ENCODE assay signal across 11 cellular contexts in genomic region chr2:231715988-231716616, GRCh38. TPM values are rescaled to one million over a fixed set of nuclear protein-coding genes. Genes with fewer than 3 reads are reported as not detected.
A peak's percentile ranks its signal among the peaks of the same experiment; 100 is the strongest.
DNase-seq lines count a peak whose midpoint lies in the region; ATAC-seq lines count a peak whose summit lies in the region.
"Had no signal": no experiment of that assay in that cellular context is flagged by ENCODE, and none has a peak within 500 bp of the region (broad histone marks: within the 10 kb centered on the region; RNA-seq: fewer than 3 reads in every experiment).

No MANE protein-coding gene starts in this region.

- no peaks in the 10 kb centered on the region for H3K9me3 ChIP-seq in BLaER1

- no peaks in the 10 kb centered on the region for H3K9me3 Mint-ChIP-seq in activated naive CD8-positive, alpha-beta T cell treated with anti-CD3 and anti-CD28 coated beads, Interleukin-2, amount 50 U/mL, for 24 hours

- H3K27me3 Mint-ChIP-seq in activated naive CD8-positive, alpha-beta T cell treated with anti-CD3 and anti-CD28 coated beads, Interleukin-2, amount 50 U/mL, for 24 hours, result peaks cover 1% of the 10 kb centered on the region

- no peak overlapping the region for H4K5ac ChIP-seq in mesendoderm (ENCODE audit: low read length)

- no peak overlapping the region for H3K18ac ChIP-seq in mesendoderm (ENCODE audit: low read length)

- peaks cover 42% of the 10 kb centered on the region for H3K4me1 Mint-ChIP-seq in activated naive CD8-positive, alpha-beta T cell treated with anti-CD3 and anti-CD28 coated beads, Interleukin-2, amount 50 U/mL, for 24 hours

- ATAC-seq in activated naive CD8-positive, alpha-beta T cell treated with anti-CD3 and anti-CD28 coated beads, Interleukin-2, amount 50 U/mL, for 24 hours, result no peak
- ATAC-seq in HG02623 (IDR thresholded peaks at IDR 0.05; ENCODE audit: unreplicated experiment), result no peak
- no peak for ATAC-seq in HG03342 (IDR thresholded peaks at IDR 0.05; ENCODE audit: unreplicated experiment)

- H2AK5ac ChIP-seq in mesendoderm (ENCODE audit: low read length), result no peak overlapping the region

- DNase-seq in HCEC 1CT (peak; percentile 17), mesendoderm (peak; percentile 76), UCSD-AML1 (lab: John Stamatoyannopoulos, UW; ENCODE audit: unreplicated experiment) (no peak)
- DNase-seq in activated naive CD8-positive, alpha-beta T cell treated with anti-CD3 and anti-CD28 coated beads, Interleukin-2, amount 50 U/mL, for 24 hours, result no peak
- DNase-seq in activated CD4-positive, CD25-positive, alpha-beta regulatory T cell treated with anti-CD3 and anti-CD28 coated beads, Interleukin-2, amount 50 U/mL, for 72 hours, result no peak
- DNase-seq: NCI-H187 treated with DMSO at 0.1 percent for 48 hours had no signal

- peak overlapping the region; percentile 64 for H3K27ac ChIP-seq in BLaER1
- no peak overlapping the region for H3K27ac ChIP-seq in mesendoderm (ENCODE audit: low read depth, low read length)
- H3K27ac ChIP-seq: parathyroid adenoma, VCaP had no signal

- H3K27me3 ChIP-seq in BLaER1 (no peaks in the 10 kb centered on the region), mesendoderm (ENCODE audit: insufficient read depth, low read length, poor library complexity) (no peaks in the 10 kb centered on the region)

- H3K4me3 Mint-ChIP-seq in activated naive CD8-positive, alpha-beta T cell treated with anti-CD3 and anti-CD28 coated beads, Interleukin-2, amount 50 U/mL, for 24 hours, result no peak overlapping the region

- H3K4me1 ChIP-seq in BLaER1 (peaks cover 89% of the 10 kb centered on the region), mesendoderm (ENCODE audit: control insufficient read depth, low read depth, low read length) (peaks cover 7% of the 10 kb centered on the region)

- no CpG with 5 or more reads among the region's 8 CpGs for WGBS in mesendoderm (ENCODE audit: extremely low coverage, insufficient coverage, low lambda C conversion rate)

- peaks cover 7% of the 10 kb centered on the region for H3K79me1 ChIP-seq in mesendoderm (ENCODE audit: low read length)

- H4K8ac ChIP-seq in mesendoderm (ENCODE audit: low read depth, low read length), result no peak overlapping the region

- H2BK15ac ChIP-seq in mesendoderm (replicated peaks; ENCODE audit: low read depth), result no peak overlapping the region

- H3K79me2 ChIP-seq in mesendoderm (ENCODE audit: control insufficient read depth, insufficient read depth, low read length), result peaks cover 18% of the 10 kb centered on the region

- H4K20me1 ChIP-seq in BLaER1, result peaks cover 54% of the 10 kb centered on the region

- peak overlapping the region; percentile 30 for H3K56ac ChIP-seq in mesendoderm (ENCODE audit: low read length)

- peak overlapping the region; percentile 40 for H3K27ac Mint-ChIP-seq in activated naive CD8-positive, alpha-beta T cell treated with anti-CD3 and anti-CD28 coated beads, Interleukin-2, amount 50 U/mL, for 24 hours

- H3K36me3 Mint-ChIP-seq in activated naive CD8-positive, alpha-beta T cell treated with anti-CD3 and anti-CD28 coated beads, Interleukin-2, amount 50 U/mL, for 24 hours (ENCODE audit: low read depth), result peaks cover 27% of the 10 kb centered on the region

- H3K4me3 ChIP-seq in BLaER1 (no peak overlapping the region), mesendoderm (ENCODE audit: low read length) (no peak overlapping the region)

- H3K36me3 ChIP-seq in BLaER1, result peaks cover 43% of the 10 kb centered on the region
- H3K36me3 ChIP-seq in mesendoderm (ENCODE audit: control insufficient read depth, insufficient read depth, low read length), result peaks cover 20% of the 10 kb centered on the region

- H3K9ac ChIP-seq in BLaER1 (peak overlapping the region; percentile 3; the same call in 1 of the 2 replicates), mesendoderm (ENCODE audit: low read length) (no peak overlapping the region)
- H3K9ac ChIP-seq: parathyroid adenoma had no signal

- H3K23ac ChIP-seq in mesendoderm (ENCODE audit: low read length), result no peak overlapping the region

- H3K4ac ChIP-seq in mesendoderm (ENCODE audit: low read depth, low read length), result no peak overlapping the region

- no peak overlapping the region for H2BK5ac ChIP-seq in mesendoderm (ENCODE audit: low read length)

- H2BK120ac ChIP-seq in mesendoderm (ENCODE audit: low read depth, low read length), result no peak overlapping the region

- H3K4me2 ChIP-seq in BLaER1, result peak overlapping the region; percentile 95
- H3K4me2 ChIP-seq in mesendoderm (ENCODE audit: low read length), result no peak overlapping the region

RNA-seq across cellular contexts. Expression of gene PTMA, which starts 7.8 kb away (rescaled TPM):
- 4,557 TPM for polyA plus RNA-seq in mesendoderm (2013, experiment 1 of 2)
- 4,676 TPM for polyA plus RNA-seq in mesendoderm (2013, experiment 2 of 2)

Comparison
In these comparisons a context has a peak if more than half of its experiments do, and no peak if none do; other contexts are left out.
1. DNase-seq: peak in HCEC 1CT (single experiment) and mesendoderm (single experiment); none in activated naive CD8-positive, alpha-beta T cell treated with anti-CD3 and anti-CD28 coated beads, Interleukin-2, amount 50 U/mL, for 24 hours (single experiment), activated CD4-positive, CD25-positive, alpha-beta regulatory T cell treated with anti-CD3 and anti-CD28 coated beads, Interleukin-2, amount 50 U/mL, for 72 hours (single experiment) and UCSD-AML1 (single experiment).